In genomic region chr11:93579187-93579773, GRCh38 we compare ENCODE assay signal across 3 cellular contexts.
A peak's percentile ranks its signal among the peaks of the same experiment; 100 is the strongest.
TF ChIP-seq lines count a peak whose summit lies in the region.

No MANE protein-coding gene starts in this region.

TF ChIP-seq in SK-N-SH treated with all-trans-retinoic acid at 6 μM for 48 hours, 23 proteins besides CTCF, POLR2A, EP300 and RAD21:
- peak; percentile 88 for TF ChIP-seq ZNF8 (CRISPR knock-in tag; IDR thresholded peaks at IDR 0.05)
- TF ChIP-seq ISL1 (CRISPR knock-in tag; IDR thresholded peaks at IDR 0.05) = no peak

TF ChIP-seq in SK-N-SH, 30 proteins besides CTCF, POLR2A, EP300 and RAD21:
- TF ChIP-seq REST (IDR thresholded peaks at IDR 0.05; ENCODE audit: low read depth, low read length) (no peak), FOSL2 (IDR thresholded peaks at IDR 0.05; ENCODE audit: borderline replicate concordance, low read depth) (no peak), EZH2phosphoT487 (IDR thresholded peaks at IDR 0.05; ENCODE audit: borderline replicate concordance, low read depth) (no peak), TCF12 (IDR thresholded peaks at IDR 0.05) (no peak), USF1 (IDR thresholded peaks at IDR 0.05; ENCODE audit: borderline replicate concordance, low read depth) (no peak), NFIC (IDR thresholded peaks at IDR 0.05; ENCODE audit: borderline replicate concordance) (no peak), POLR2AphosphoS5 (IDR thresholded peaks at IDR 0.05; ENCODE audit: low read depth, low read length) (no peak), MEF2A (IDR thresholded peaks at IDR 0.05; ENCODE audit: borderline replicate concordance, low read depth) (no peak), USF2 (IDR thresholded peaks at IDR 0.05; ENCODE audit: borderline replicate concordance, low read depth, low read length) (no peak), TEAD4 (IDR thresholded peaks at IDR 0.05; ENCODE audit: borderline replicate concordance, insufficient read depth) (no peak), YY1 (IDR thresholded peaks at IDR 0.05; ENCODE audit: low read depth) (no peak), MXI1 (IDR thresholded peaks at IDR 0.05; ENCODE audit: low read depth, low read length) (no peak), PBX3 (IDR thresholded peaks at IDR 0.05) (no peak), MAX (IDR thresholded peaks at IDR 0.05; ENCODE audit: low read depth) (no peak), JUND (IDR thresholded peaks at IDR 0.05) (no peak), GABPA (IDR thresholded peaks at IDR 0.05; ENCODE audit: low read depth) (no peak)

TF ChIP-seq in H1, 55 proteins besides CTCF, POLR2A, EP300 and RAD21:
- TF ChIP-seq KDM1A (IDR thresholded peaks at IDR 0.05; ENCODE audit: borderline replicate concordance, low read length) = 0 out of 2 replicates have a peak, but pooled peaks have one; percentile 39
- no peak for TF ChIP-seq E2F6 (IDR thresholded peaks at IDR 0.05)
